ENCODE assay signal across 14 cellular contexts in genomic region chr19:1175020-1175419, GRCh38. TPM values are rescaled to one million over a fixed set of nuclear protein-coding genes. Genes with fewer than 3 reads are reported as not detected.
DNase-seq lines count a peak whose midpoint lies in the region; ATAC-seq lines count a peak whose summit lies in the region.
"Had no signal": no experiment of that assay in that cellular context is flagged by ENCODE, and none has a peak within 500 bp of the region (broad histone marks: within the 10 kb centered on the region; RNA-seq: fewer than 3 reads in every experiment).

No MANE protein-coding gene starts in this region.

- no peak for DNase-seq in activated T-cell treated with anti-CD3 and anti-CD28 coated beads, Interleukin-2, amount 50 U/mL, for 72 hours
- DNase-seq in activated T-cell treated with anti-CD3 and anti-CD28 coated beads, Interleukin-2, amount 50 U/mL, for 48 hours = no peak
- DNase-seq in T-helper 17 cell (no peak), epithelial cell of prostate (ENCODE audit: low read depth, low spot score) (no peak), cortex of kidney (lab: John Stamatoyannopoulos, UW) (no peak), posterior vena cava (ENCODE audit: low spot score) (no peak)
- no peak for DNase-seq in stimulated activated naive CD8-positive, alpha-beta T cell treated with anti-CD3 and anti-CD28 coated beads, Interleukin-15, amount 100 ng/mL, for 72 hours
- DNase-seq: activated CD8-positive, alpha-beta memory T cell treated with anti-CD3 and anti-CD28 coated beads, Interleukin-2, amount 10 ng/mL, durations not matched to agents 7 days and 5 days; brain microvascular endothelial cell; GDM1; NCI-H1694; retina; upper lobe of left lung had no signal

- no peak for ATAC-seq in activated T-cell treated with anti-CD3 and anti-CD28 coated beads, Interleukin-2, amount 50 U/mL, for 72 hours (replicated peaks in 1 of 2)
- ATAC-seq in T-helper 17 cell (no peak), HG03521 (IDR thresholded peaks at IDR 0.05; ENCODE audit: unreplicated experiment) (no peak)
- ATAC-seq in stimulated activated naive CD8-positive, alpha-beta T cell treated with anti-CD3 and anti-CD28 coated beads, Interleukin-15, amount 100 ng/mL, for 72 hours = no peak

- intact Hi-C loops in posterior vena cava (cut with DNase I) = loop anchor here in 1 of 2 donors (10.0 kb wide), 1 partner anchor 290 kb away; no protein-coding TSS in a partner anchor

- H3K27ac Mint-ChIP-seq in activated T-cell treated with anti-CD3 and anti-CD28 coated beads, Interleukin-2, amount 50 U/mL, for 72 hours = no peak overlapping the region
- H3K27ac Mint-ChIP-seq in T-helper 17 cell = peak overlapping the region; percentile 53
- peak overlapping the region; percentile 81 to 89 for H3K27ac Mint-ChIP-seq in stimulated activated naive CD8-positive, alpha-beta T cell treated with anti-CD3 and anti-CD28 coated beads, Interleukin-15, amount 100 ng/mL, for 72 hours

- peak overlapping the region; percentile 44 to 81 for H3K4me3 Mint-ChIP-seq in activated T-cell treated with anti-CD3 and anti-CD28 coated beads, Interleukin-2, amount 50 U/mL, for 72 hours
- peak overlapping the region; percentile 74 for H3K4me3 Mint-ChIP-seq in T-helper 17 cell
- peak overlapping the region; percentile 58 to 68 for H3K4me3 Mint-ChIP-seq in stimulated activated naive CD8-positive, alpha-beta T cell treated with anti-CD3 and anti-CD28 coated beads, Interleukin-15, amount 100 ng/mL, for 72 hours

- peaks cover 4% of the 10 kb centered on the region in 2 donors for H3K36me3 Mint-ChIP-seq in activated T-cell treated with anti-CD3 and anti-CD28 coated beads, Interleukin-2, amount 50 U/mL, for 72 hours (ENCODE audit: insufficient read depth in 2 of 2)
- H3K36me3 Mint-ChIP-seq in T-helper 17 cell (ENCODE audit: low read depth) = peaks cover 6% of the 10 kb centered on the region

- no peaks in the 10 kb centered on the region for H3K9me3 ChIP-seq in T-helper 17 cell (ENCODE audit: control insufficient read depth, low read length, poor library complexity, severe bottlenecking)
- H3K9me3 ChIP-seq: upper lobe of left lung had no signal

- peak overlapping the region; percentile 97 for H3K27ac ChIP-seq in epithelial cell of prostate
- H3K27ac ChIP-seq: brain microvascular endothelial cell had no signal

- H3K27me3 Mint-ChIP-seq in activated T-cell treated with anti-CD3 and anti-CD28 coated beads, Interleukin-2, amount 50 U/mL, for 72 hours (ENCODE audit: low read depth) = no peaks in the 10 kb centered on the region
- H3K27me3 Mint-ChIP-seq in T-helper 17 cell = no peaks in the 10 kb centered on the region
- H3K27me3 Mint-ChIP-seq in stimulated activated naive CD8-positive, alpha-beta T cell treated with anti-CD3 and anti-CD28 coated beads, Interleukin-15, amount 100 ng/mL, for 72 hours = no peaks in the 10 kb centered on the region
- H3K27me3 Mint-ChIP-seq: activated CD8-positive, alpha-beta memory T cell treated with anti-CD3 and anti-CD28 coated beads, Interleukin-2, amount 10 ng/mL, durations not matched to agents 7 days and 5 days had no signal

- peaks cover 33% of the 10 kb centered on the region for H3K4me1 Mint-ChIP-seq in activated T-cell treated with anti-CD3 and anti-CD28 coated beads, Interleukin-2, amount 50 U/mL, for 72 hours (ENCODE audit: low read depth)
- H3K4me1 Mint-ChIP-seq in T-helper 17 cell = peaks cover 21% of the 10 kb centered on the region
- peaks cover 51% of the 10 kb centered on the region for H3K4me1 Mint-ChIP-seq in stimulated activated naive CD8-positive, alpha-beta T cell treated with anti-CD3 and anti-CD28 coated beads, Interleukin-15, amount 100 ng/mL, for 72 hours

- no peaks in the 10 kb centered on the region for H3K9me3 Mint-ChIP-seq in activated T-cell treated with anti-CD3 and anti-CD28 coated beads, Interleukin-2, amount 50 U/mL, for 72 hours
- H3K9me3 Mint-ChIP-seq in stimulated activated naive CD8-positive, alpha-beta T cell treated with anti-CD3 and anti-CD28 coated beads, Interleukin-15, amount 100 ng/mL, for 72 hours = no peaks in the 10 kb centered on the region

RNA-seq across cellular contexts. Expression of gene SBNO2, which starts 1.0 kb away (rescaled TPM):
- 100 to 1,000 TPM; 142 to 146 TPM for total RNA-seq in activated T-cell treated with anti-CD3 and anti-CD28 coated beads, Interleukin-2, amount 50 U/mL, for 72 hours
- total RNA-seq in T-helper 17 cell (100 to 1,000 TPM in 1 of 2 donors, 10 to 100 TPM in 1; 85.4 to 106 TPM), posterior vena cava (10 to 100 TPM; 63.5 to 71.0 TPM)

RNA-seq across cellular contexts. Expression of gene STK11, which starts 30.6 kb away (rescaled TPM):
- total RNA-seq in activated T-cell treated with anti-CD3 and anti-CD28 coated beads, Interleukin-2, amount 50 U/mL, for 72 hours = 10 to 100 TPM; 81.5 to 86.3 TPM
- total RNA-seq in T-helper 17 cell (10 to 100 TPM; 70.0 to 70.4 TPM), posterior vena cava (10 to 100 TPM; 32.5 to 35.9 TPM)
